ENCODE assay signal across 20 cellular contexts in genomic region chr1:184627012-184627351, GRCh38.
"Had no signal": no experiment of that assay in that cellular context is flagged by ENCODE, and none has a peak within 500 bp of the region (broad histone marks: within the 10 kb centered on the region; RNA-seq: fewer than 3 reads in every experiment).

No MANE protein-coding gene starts in this region.

- H3K27ac ChIP-seq: cardiac muscle cell, SK-N-MC, thoracic aorta had no signal

- FAIRE-seq: frontal cortex, TTC549 had no signal

- H3K4me2 ChIP-seq: smooth muscle cell had no signal

- H3K27me3 ChIP-seq: cardiac muscle cell had no signal

- DNase-seq: activated CD4-positive, alpha-beta T cell treated with anti-CD3 and anti-CD28 coated beads, Interleukin-2, amount 50 U/mL, for 4 hours; activated gamma-delta T cell treated with Interleukin-2 at 50 U/mL for 16 hours; activated T-cell treated with anti-CD3 and anti-CD28 coated beads, Interleukin-2, amount 50 U/mL, for 72 hours; amniotic stem cell; dermis blood vessel endothelial cell; effector memory CD8-positive, alpha-beta T cell; immature natural killer cell; stimulated activated CD4-positive, alpha-beta T cell treated with anti-CD3 and anti-CD28 coated beads, Interleukin-4, amount 100 ng/mL, for 24 hours had no signal

- H3K4me3 ChIP-seq: cardiac muscle cell, lung, SK-N-MC, smooth muscle cell, thoracic aorta had no signal

- H3K9me3 Mint-ChIP-seq: activated naive CD4-positive, alpha-beta T cell treated with anti-CD3 and anti-CD28 coated beads, Interleukin-2, amount 50 U/mL, for 72 hours; activated T-cell treated with anti-CD3 and anti-CD28 coated beads, Interleukin-2, amount 50 U/mL, for 72 hours; effector memory CD8-positive, alpha-beta T cell; immature natural killer cell; mesothelial cell of epicardium; nephron; stimulated activated effector memory CD8-positive, alpha-beta T cell treated with anti-CD3 and anti-CD28 coated beads, Interleukin-12 subunit alpha, Interleukin-12 subunit beta, amount 100 ng/mL, for 72 hours; T-helper 2 cell treated with Interferon-gamma antibody and Interleukin-4, amounts not matched to agents 5 μg/mL and 100 μg/mL, for 36 hours had no signal

- H3K27ac Mint-ChIP-seq: activated naive CD4-positive, alpha-beta T cell treated with anti-CD3 and anti-CD28 coated beads, Interleukin-2, amount 50 U/mL, for 72 hours; activated T-cell treated with anti-CD3 and anti-CD28 coated beads, Interleukin-2, amount 50 U/mL, for 72 hours; effector memory CD8-positive, alpha-beta T cell; immature natural killer cell; mesothelial cell of epicardium; nephron; T-helper 2 cell treated with Interferon-gamma antibody and Interleukin-4, amounts not matched to agents 5 μg/mL and 100 μg/mL, for 36 hours had no signal

- ATAC-seq: activated naive CD4-positive, alpha-beta T cell treated with anti-CD3 and anti-CD28 coated beads, Interleukin-2, amount 50 U/mL, for 72 hours; activated T-cell treated with anti-CD3 and anti-CD28 coated beads, Interleukin-2, amount 50 U/mL, for 72 hours; effector memory CD8-positive, alpha-beta T cell; stimulated activated effector memory CD8-positive, alpha-beta T cell treated with anti-CD3 and anti-CD28 coated beads, Interleukin-12 subunit alpha, Interleukin-12 subunit beta, amount 100 ng/mL, for 72 hours had no signal

- H3K9me3 ChIP-seq: thoracic aorta had no signal

- H3K36me3 Mint-ChIP-seq: activated naive CD4-positive, alpha-beta T cell treated with anti-CD3 and anti-CD28 coated beads, Interleukin-2, amount 50 U/mL, for 72 hours; mesothelial cell of epicardium had no signal

- H3K4me3 Mint-ChIP-seq: activated T-cell treated with anti-CD3 and anti-CD28 coated beads, Interleukin-2, amount 50 U/mL, for 72 hours; effector memory CD8-positive, alpha-beta T cell; immature natural killer cell; mesothelial cell of epicardium; nephron; stimulated activated effector memory CD8-positive, alpha-beta T cell treated with anti-CD3 and anti-CD28 coated beads, Interleukin-12 subunit alpha, Interleukin-12 subunit beta, amount 100 ng/mL, for 72 hours; T-helper 2 cell treated with Interferon-gamma antibody and Interleukin-4, amounts not matched to agents 5 μg/mL and 100 μg/mL, for 36 hours had no signal

- H3K36me3 ChIP-seq: cardiac muscle cell, thoracic aorta had no signal
